In the genomic region with DNA sequence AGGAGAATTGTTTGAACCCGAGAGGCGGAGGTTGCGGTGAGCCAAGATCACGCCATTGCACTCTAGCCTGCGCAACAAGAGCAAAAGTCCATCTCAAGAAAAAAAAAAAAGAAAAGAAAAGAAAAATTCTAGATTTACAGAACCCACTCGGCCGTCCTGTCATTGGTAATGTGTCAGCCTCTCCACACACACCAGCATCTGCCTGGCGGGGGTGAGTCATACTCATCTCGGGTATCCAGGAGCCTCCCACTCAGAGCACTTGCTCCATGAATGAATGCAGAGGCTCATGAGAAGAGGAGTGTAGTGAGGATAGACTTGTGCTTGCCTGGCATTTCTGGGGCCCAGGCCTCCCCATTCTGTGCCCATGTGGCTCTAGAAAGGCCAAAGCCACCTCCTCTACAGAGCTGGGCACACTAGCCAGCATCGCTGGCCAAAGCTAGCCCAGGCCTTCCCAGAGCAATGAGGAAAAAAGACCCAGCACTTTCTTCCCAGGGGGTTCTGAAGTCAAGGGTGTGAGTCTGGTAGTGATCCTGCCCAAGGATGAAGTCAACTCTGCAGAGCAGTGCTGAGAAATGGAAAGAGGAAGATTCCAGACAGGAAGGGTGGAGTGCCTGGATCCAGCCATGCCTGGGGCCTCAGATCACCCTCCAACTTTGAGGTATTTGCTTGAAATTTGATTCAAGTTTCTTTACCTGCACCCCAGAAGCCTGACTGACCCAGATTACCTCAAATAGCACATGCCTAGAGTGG, we compare ENCODE assay signal across 10 cellular contexts. TPM values are rescaled to one million over a fixed set of nuclear protein-coding genes. Genes with fewer than 3 reads are reported as not detected.
DNase-seq lines count a peak whose midpoint lies in the region; ATAC-seq and TF ChIP-seq lines count a peak whose summit lies in the region.
"Had no signal": no experiment of that assay in that cellular context is flagged by ENCODE, and none has a peak within 500 bp of the region (broad histone marks: within the 10 kb centered on the region; RNA-seq: fewer than 3 reads in every experiment).

No MANE protein-coding gene starts in this region.

- 50% methylated on average over 5 of the region's 10 CpGs; no CpG with 5 or more reads in 1 of the 2 experiments for WGBS in IMR-90 (ENCODE audit: extremely low coverage in 2 of 2, insufficient read length in 1 of 2), 2 experiments

- POLR2A ChIA-PET in IMR-90 (lab: Charles Lee; ENCODE audit: unreplicated experiment) = no interaction called here

- no peak for TF ChIP-seq RAD21 in IMR-90 (IDR thresholded peaks at IDR 0.05; ENCODE audit: low read length)

- H3K36me3 ChIP-seq in IMR-90 (ENCODE audit: control insufficient read depth, insufficient read depth, low read length) = no peaks in the 10 kb centered on the region
- H3K36me3 ChIP-seq: neutrophil had no signal

- H2BK20ac ChIP-seq in IMR-90 (ENCODE audit: low read depth, low read length) = no peak overlapping the region

- no peak overlapping the region for H3K4me3 ChIP-seq in AG10803 (ENCODE audit: low read length)
- no peak overlapping the region for H3K4me3 ChIP-seq in IMR-90 (ENCODE audit: insufficient read depth, low read depth, low read length)
- H3K4me3 ChIP-seq: tibial artery had no signal

- H2BK15ac ChIP-seq in IMR-90 (ENCODE audit: low read depth, low read length) = no peak overlapping the region

- no peak overlapping the region for H2BK120ac ChIP-seq in IMR-90 (ENCODE audit: low read depth, low read length)

- no peak overlapping the region for H3K18ac ChIP-seq in IMR-90 (ENCODE audit: low read depth, low read length)

- H3K9me1 ChIP-seq in IMR-90 (ENCODE audit: insufficient read depth, low read length) = peaks cover 9% of the 10 kb centered on the region

- no peak overlapping the region for H3K27ac ChIP-seq in IMR-90 (ENCODE audit: insufficient read depth, low read length)
- H3K27ac ChIP-seq: neutrophil, tibial artery had no signal

- H4K91ac ChIP-seq in IMR-90 (ENCODE audit: insufficient read depth, low read depth, low read length) = no peak overlapping the region; the same call in 1 of the 2 replicates

- BruUV-seq in IMR-90 (replicated peaks; lab: Mats Ljungman, UMichigan) = no TSS peak

- CTCF ChIA-PET in IMR-90 (lab: Yijun Ruan, JAX) = no interaction called here

- H4K8ac ChIP-seq in IMR-90 (ENCODE audit: low read depth in 2 of 2, low read length in 2 of 2) = no peak overlapping the region

- peaks cover 0 to 16% of the 10 kb centered on the region in 2 experiments; a peak in 1 of 4 replicates for H3K79me1 ChIP-seq in IMR-90 (ENCODE audit: low read depth in 1 of 2, low read length in 2 of 2)

- H3K4me1 ChIP-seq in IMR-90 (ENCODE audit: control insufficient read depth, insufficient read depth, low read length) = peaks cover 12% of the 10 kb centered on the region
- H3K4me1 ChIP-seq: tibial artery had no signal

- dilution Hi-C loops in IMR-90 (cut with HindIII; ENCODE audit: low sequenced_read_pairs, unreplicated experiment) = no loop called here

- H3K56ac ChIP-seq in IMR-90 (ENCODE audit: extremely low read depth, insufficient read depth, low read length) = no peak overlapping the region

- H3K27me3 ChIP-seq in IMR-90 (ENCODE audit: control insufficient read depth, insufficient read depth, low read length) = no peaks in the 10 kb centered on the region
- H3K27me3 ChIP-seq: neutrophil, tibial artery had no signal

- peak overlapping the region; percentile 67 for H2AFZ ChIP-seq in IMR-90 (replicated peaks; ENCODE audit: low read length, poor library complexity)

- no peak overlapping the region for H2BK5ac ChIP-seq in IMR-90 (ENCODE audit: low read depth, low read length, poor library complexity, severe bottlenecking)

- H3K23ac ChIP-seq in IMR-90 (ENCODE audit: low read depth, low read length) = no peak overlapping the region

- intact Hi-C loops in IMR-90 (cut with micrococcal nuclease) = loop anchor here (2.0 kb wide), 1 partner anchor 31 kb away; a partner anchor contains a TSS

- ATAC-seq in IMR-90 (ENCODE audit: low read depth) (peak; percentile 96), GM18909 (IDR thresholded peaks at IDR 0.05; ENCODE audit: poor library complexity, unreplicated experiment) (no peak), GM18519 (IDR thresholded peaks at IDR 0.05; ENCODE audit: low FRiP score, unreplicated experiment) (no peak)

- H4K20me1 ChIP-seq in IMR-90 (ENCODE audit: insufficient read depth, low read length) = peaks cover 8% of the 10 kb centered on the region

- H3K9ac ChIP-seq in IMR-90 (ENCODE audit: low read depth, low read length) = no peak overlapping the region

- TF ChIP-seq CTCF in AG10803 (conservative IDR thresholded peaks at IDR 0.05; ENCODE audit: low read length) = no peak
- no peak for TF ChIP-seq CTCF in IMR-90 (conservative IDR thresholded peaks at IDR 0.05; ENCODE audit: low read depth, low read length)

- H2AK9ac ChIP-seq in IMR-90 (replicated peaks; ENCODE audit: low read depth, low read length, poor library complexity) = peak overlapping the region; percentile 47

- H3K9me3 ChIP-seq in IMR-90 (ENCODE audit: control insufficient read depth, insufficient read depth, low read length) = no peaks in the 10 kb centered on the region
- H3K9me3 ChIP-seq: neutrophil, tibial artery had no signal

- peak overlapping the region; percentile 56; the same call in 1 of the 2 replicates for H2AK5ac ChIP-seq in IMR-90 (ENCODE audit: low read depth, low read length)

- H3K4me2 ChIP-seq in IMR-90 (ENCODE audit: low read depth, low read length) = no peak overlapping the region

- in situ Hi-C loops in IMR-90 (cut with MboI; ENCODE audit: low sequenced_read_pairs) = no loop called here

- DNase-seq in AG10803 (ENCODE audit: low read depth) (peak; percentile 84), IMR-90 (peak; percentile 95), anterior cingulate cortex (lab: John Stamatoyannopoulos, UW) (peak in 43 of 58 donors; percentile 4 to 76 (median 36)), iris pigment epithelial cell (ENCODE audit: low read depth) (peak; percentile 92), cerebellar nuclear complex (lab: John Stamatoyannopoulos, UW) (no peak), NCI-H1092 (lab: John Stamatoyannopoulos, UW) (no peak)

- no peak overlapping the region for H4K5ac ChIP-seq in IMR-90 (ENCODE audit: low read depth, low read length)

- H3K14ac ChIP-seq in IMR-90 (replicated peaks; ENCODE audit: low read depth, low read length) = peak overlapping the region; percentile 64; the same call in 1 of the 2 replicates

- peak overlapping the region; percentile 52 for H3K4ac ChIP-seq in IMR-90 (ENCODE audit: low read depth, low read length)

- no peak for TF ChIP-seq POLR2A in IMR-90 (IDR thresholded peaks at IDR 0.05; ENCODE audit: low read depth, low read length)

TF ChIP-seq in IMR-90, 13 proteins besides CTCF, POLR2A, EP300 and RAD21:
- TF ChIP-seq RFX5 (IDR thresholded peaks at IDR 0.05; ENCODE audit: low read depth, low read length) = no peak
- peak; percentile 77 for TF ChIP-seq BHLHE40 (IDR thresholded peaks at IDR 0.05; ENCODE audit: low read depth, low read length)
- peak; percentile 99 for TF ChIP-seq FOS (IDR thresholded peaks at IDR 0.05; ENCODE audit: low read depth, low read length)
- peak; percentile 15; the same call in 1 of the 2 replicates for TF ChIP-seq MAZ (IDR thresholded peaks at IDR 0.05; ENCODE audit: borderline replicate concordance, low read depth, low read length)
- TF ChIP-seq CHD1 (IDR thresholded peaks at IDR 0.05; ENCODE audit: low read depth, low read length) = no peak
- peak; percentile 53 for TF ChIP-seq RCOR1 (IDR thresholded peaks at IDR 0.05; ENCODE audit: insufficient replicate concordance, low read length)
- 0 out of 2 replicates have a peak, but pooled peaks have one; percentile 32 for TF ChIP-seq MXI1 (IDR thresholded peaks at IDR 0.05; ENCODE audit: borderline replicate concordance, low read depth, low read length)

RNA-seq across cellular contexts. Expression of a gene that starts 31.2 kb away (rescaled TPM):
- total RNA-seq in IMR-90 (2012; rRNA removed) = 101 and 139 TPM in 2 replicates
- 155 and 157 TPM in 2 replicates for polyA plus RNA-seq in IMR-90 (2012; rRNA removed)
- 202 and 321 TPM in 2 replicates for polyA plus RNA-seq in IMR-90 (2012; cell fraction: cytosol; rRNA removed)
- 401 and 574 TPM in 2 replicates for polyA plus RNA-seq in IMR-90 (2012; cell fraction: nucleus; rRNA removed; ENCODE audit: low replicate concordance)

RNA-seq across cellular contexts. Expression of a gene that starts 35.0 kb away (rescaled TPM):
- 12.2 and 20.6 TPM in 2 replicates for total RNA-seq in IMR-90 (2012; rRNA removed)
- polyA plus RNA-seq in IMR-90 (2012; rRNA removed) = 18.5 and 21.1 TPM in 2 replicates
- polyA plus RNA-seq in IMR-90 (2012; cell fraction: cytosol; rRNA removed) = 9.6 and 17.9 TPM in 2 replicates
- polyA plus RNA-seq in IMR-90 (2012; cell fraction: nucleus; rRNA removed; ENCODE audit: low replicate concordance) = 3.4 and 10.8 TPM in 2 replicates

RNA-seq across cellular contexts. Expression of a gene that starts 35.3 kb away (rescaled TPM):
- total RNA-seq in IMR-90 (2012; rRNA removed) = 22.2 and 32.2 TPM in 2 replicates
- polyA plus RNA-seq in IMR-90 (2012; rRNA removed) = 5.2 and 6.7 TPM in 2 replicates
- polyA plus RNA-seq in IMR-90 (2012; cell fraction: cytosol; rRNA removed) = 1.9 and 2.3 TPM in 2 replicates
- 0.92 and 4.4 TPM in 2 replicates for polyA plus RNA-seq in IMR-90 (2012; cell fraction: nucleus; rRNA removed; ENCODE audit: low replicate concordance)

Comparison
In these comparisons a context has a peak if more than half of its experiments do, and no peak if none do; other contexts are left out.
1. DNase-seq: peak in AG10803 (single experiment), IMR-90 (single experiment), anterior cingulate cortex (43 of 58) and iris pigment epithelial cell (single experiment); none in cerebellar nuclear complex (0 of 2) and NCI-H1092 (single experiment).